Comparison of ENCODE assay signal across 8 cellular contexts in the genomic region with DNA sequence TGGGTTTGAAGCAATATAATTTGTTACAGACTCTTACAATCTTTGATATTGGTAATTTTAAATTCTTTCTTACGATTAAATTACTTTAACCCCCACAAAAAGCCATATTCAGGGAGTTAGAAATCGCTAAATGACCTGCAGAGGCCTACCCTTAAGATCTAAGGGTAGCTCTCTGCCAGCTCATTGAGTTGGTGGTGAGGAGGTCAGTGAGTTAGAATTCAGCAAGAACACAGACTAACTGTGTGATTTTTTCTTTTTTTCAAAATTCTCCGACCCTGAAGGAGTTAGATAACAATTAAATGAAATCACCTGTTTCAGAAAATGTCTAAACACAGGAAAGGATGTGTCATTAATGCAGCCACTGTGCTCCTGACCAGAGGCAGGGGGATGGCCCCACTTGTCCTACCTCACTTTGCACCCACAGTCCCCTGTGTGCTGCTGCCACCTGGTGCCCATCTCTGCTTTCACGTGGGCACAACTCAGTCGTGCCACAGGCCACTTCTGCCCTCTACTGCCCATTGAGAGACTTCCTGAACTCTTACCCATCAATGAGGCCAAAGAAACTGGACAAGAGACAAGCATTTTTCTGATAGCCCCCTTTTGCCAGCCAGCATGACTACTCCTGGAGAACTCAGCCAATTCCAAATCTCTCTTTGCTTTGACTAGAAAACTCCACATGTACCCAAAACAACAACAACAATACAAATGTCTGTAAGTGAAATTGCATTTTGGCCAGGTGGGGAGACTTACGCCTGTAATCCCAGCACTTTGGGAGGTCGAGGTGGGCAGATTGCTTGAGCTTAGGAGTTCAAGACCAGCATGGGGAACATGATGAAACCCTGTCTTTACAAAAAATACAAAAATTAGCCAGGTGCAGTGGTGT. TPM values are rescaled to one million over a fixed set of nuclear protein-coding genes. Genes with fewer than 3 reads are reported as not detected.
DNase-seq lines count a peak whose midpoint lies in the region; ATAC-seq and TF ChIP-seq lines count a peak whose summit lies in the region.

No MANE protein-coding gene starts in this region.

- H3K4me3 Mint-ChIP-seq in Calu3 (ENCODE audit: low read depth, unreplicated experiment) (no peak overlapping the region), neural crest cell (no peak overlapping the region)
- H3K4me3 Mint-ChIP-seq in activated T-cell treated with anti-CD3 and anti-CD28 coated beads, Interleukin-2, amount 50 U/mL, for 24 hours = no peak overlapping the region
- H3K4me3 Mint-ChIP-seq in stimulated activated naive CD8-positive, alpha-beta T cell treated with anti-CD3 and anti-CD28 coated beads, Interleukin-15, Interleukin-2, amounts not matched to agents 100 ng/mL and 50 ng/mL, for 24 hours = no peak overlapping the region

- intact Hi-C loops in Calu3 (cut with micrococcal nuclease; ENCODE audit: unreplicated experiment) = loop anchor here (1.0 to 5.0 kb wide), 8 partner anchors 37 to 731 kb away; a partner anchor contains a TSS
- intact Hi-C loops in Panc1 (cut with micrococcal nuclease; ENCODE audit: unreplicated experiment) = loop anchor here (1.0 to 10.0 kb wide), 4 partner anchors 93 to 727 kb away; a partner anchor contains a TSS

- H4K20me1 ChIP-seq in Karpas-422 (ENCODE audit: insufficient read depth, low read depth, low read length) = no peaks in the 10 kb centered on the region

- no peak overlapping the region for H3K4me2 ChIP-seq in Karpas-422 (ENCODE audit: low read depth, low read length, poor library complexity, severe bottlenecking)

- no TSS peak for BruUV-seq in Calu3 (replicated peaks; lab: Mats Ljungman, UMichigan)
- BruUV-seq in Panc1 (replicated peaks; lab: Mats Ljungman, UMichigan) = no TSS peak

- H3K9me2 ChIP-seq in Karpas-422 (replicated peaks; ENCODE audit: insufficient read depth, low read length) = no peaks in the 10 kb centered on the region

- H3K9me3 Mint-ChIP-seq in Calu3 (ENCODE audit: low read depth, unreplicated experiment) (no peaks in the 10 kb centered on the region), neural crest cell (no peaks in the 10 kb centered on the region)
- no peaks in the 10 kb centered on the region for H3K9me3 Mint-ChIP-seq in activated T-cell treated with anti-CD3 and anti-CD28 coated beads, Interleukin-2, amount 50 U/mL, for 24 hours
- H3K9me3 Mint-ChIP-seq in stimulated activated naive CD8-positive, alpha-beta T cell treated with anti-CD3 and anti-CD28 coated beads, Interleukin-15, Interleukin-2, amounts not matched to agents 100 ng/mL and 50 ng/mL, for 24 hours = no peaks in the 10 kb centered on the region

- H2AFZ ChIP-seq in Karpas-422 (ENCODE audit: low read length) = no peak overlapping the region

- POLR2A ChIA-PET in Panc1 (lab: Charles Lee) = no interaction called here

- CTCF ChIA-PET in Calu3 (lab: Charles Lee) = interaction anchor here (1.0 to 4.5 kb wide), 10 partner anchors 10 to 680 kb away, joined by 3 to 110 read pairs (median 8); a partner anchor contains a TSS
- CTCF ChIA-PET in Panc1 (lab: Charles Lee) = interaction anchor here (0.6 to 3.8 kb wide), 6 partner anchors 52 to 116 kb away, joined by 3 to 18 read pairs (median 12); a partner anchor contains a TSS

- H3K4me1 Mint-ChIP-seq in Calu3 (ENCODE audit: low read depth, unreplicated experiment) = peaks cover 11% of the 10 kb centered on the region
- H3K4me1 Mint-ChIP-seq in activated T-cell treated with anti-CD3 and anti-CD28 coated beads, Interleukin-2, amount 50 U/mL, for 24 hours (ENCODE audit: low read depth) = peaks cover 13% of the 10 kb centered on the region
- H3K4me1 Mint-ChIP-seq in neural crest cell = peaks cover 9% of the 10 kb centered on the region
- peaks cover 25% of the 10 kb centered on the region for H3K4me1 Mint-ChIP-seq in stimulated activated naive CD8-positive, alpha-beta T cell treated with anti-CD3 and anti-CD28 coated beads, Interleukin-15, Interleukin-2, amounts not matched to agents 100 ng/mL and 50 ng/mL, for 24 hours (ENCODE audit: low read depth)

- H3K36me3 ChIP-seq in Karpas-422 (ENCODE audit: insufficient read depth, low read length) = no peaks in the 10 kb centered on the region
- H3K36me3 ChIP-seq in Panc1 (ENCODE audit: control insufficient read depth, insufficient read depth, low read length) = no peaks in the 10 kb centered on the region

- no peaks in the 10 kb centered on the region for H3K79me2 ChIP-seq in Karpas-422 (ENCODE audit: low read length)

- H3K4me3 ChIP-seq in Karpas-422 (ENCODE audit: low read length) (no peak overlapping the region), Panc1 (ENCODE audit: low read depth in 2 of 2, low read length in 2 of 2) (no peak overlapping the region)

- DNase-seq in Calu3 (peak; percentile 91), Karpas-422 (peak; percentile 86), Panc1 (ENCODE audit: low read depth, low spot score) (peak; percentile 87), fibroblast of gingiva (ENCODE audit: low read depth) (peak; percentile 84), neural crest cell (ENCODE audit: low read depth, low spot score) (peak; percentile 28)
- DNase-seq in activated T-cell treated with anti-CD3 and anti-CD28 coated beads, Interleukin-2, amount 50 U/mL, for 24 hours = peak; percentile 82

- no peaks in the 10 kb centered on the region for H3K9me3 ChIP-seq in Karpas-422 (ENCODE audit: low read length)
- no peaks in the 10 kb centered on the region for H3K9me3 ChIP-seq in Panc1 (ENCODE audit: control insufficient read depth, insufficient read depth, low read depth, low read length)

- peaks cover 24% of the 10 kb centered on the region for H3K4me1 ChIP-seq in Karpas-422 (ENCODE audit: low read length)
- no peaks in the 10 kb centered on the region for H3K4me1 ChIP-seq in Panc1 (ENCODE audit: control insufficient read depth, insufficient read depth, low read length)

- no peak overlapping the region for H3K27ac Mint-ChIP-seq in Calu3 (ENCODE audit: unreplicated experiment)
- no peak overlapping the region for H3K27ac Mint-ChIP-seq in activated T-cell treated with anti-CD3 and anti-CD28 coated beads, Interleukin-2, amount 50 U/mL, for 24 hours
- no peak overlapping the region for H3K27ac Mint-ChIP-seq in neural crest cell (ENCODE audit: unreplicated experiment)
- H3K27ac Mint-ChIP-seq in stimulated activated naive CD8-positive, alpha-beta T cell treated with anti-CD3 and anti-CD28 coated beads, Interleukin-15, Interleukin-2, amounts not matched to agents 100 ng/mL and 50 ng/mL, for 24 hours = peak overlapping the region; percentile 27

- H3K27me3 ChIP-seq in Karpas-422 (ENCODE audit: low read length) = no peaks in the 10 kb centered on the region
- no peaks in the 10 kb centered on the region for H3K27me3 ChIP-seq in Panc1 (ENCODE audit: control insufficient read depth, insufficient read depth, low read length)

- no peaks in the 10 kb centered on the region for H3K27me3 Mint-ChIP-seq in Calu3 (ENCODE audit: unreplicated experiment)
- no peaks in the 10 kb centered on the region for H3K27me3 Mint-ChIP-seq in activated T-cell treated with anti-CD3 and anti-CD28 coated beads, Interleukin-2, amount 50 U/mL, for 24 hours
- H3K27me3 Mint-ChIP-seq in neural crest cell (ENCODE audit: low read depth) = peaks cover 36% of the 10 kb centered on the region
- H3K27me3 Mint-ChIP-seq in stimulated activated naive CD8-positive, alpha-beta T cell treated with anti-CD3 and anti-CD28 coated beads, Interleukin-15, Interleukin-2, amounts not matched to agents 100 ng/mL and 50 ng/mL, for 24 hours = no peaks in the 10 kb centered on the region

- H3K9ac ChIP-seq in Karpas-422 (ENCODE audit: low read length) = no peak overlapping the region

- TF ChIP-seq CTCF in Calu3 (IDR thresholded peaks at IDR 0.05; ENCODE audit: unreplicated experiment) = peak; percentile 99
- TF ChIP-seq CTCF in Panc1 (IDR thresholded peaks at IDR 0.05) = peak; percentile 99
- TF ChIP-seq CTCF in neural crest cell (conservative IDR thresholded peaks at IDR 0.05) = peak; percentile 75

- no peak overlapping the region for H3K27ac ChIP-seq in Karpas-422 (ENCODE audit: low read length)
- H3K27ac ChIP-seq in Panc1 (ENCODE audit: low read length) = peak overlapping the region; percentile 12; the same call in 1 of the 2 replicates

- in situ Hi-C loops in Panc1 (cut with HindIII; ENCODE audit: low pct_unique_long_range_greater_than_20kb, low sequenced_read_pairs) = no loop called here

- H3K36me3 Mint-ChIP-seq in Calu3 (ENCODE audit: insufficient read depth, unreplicated experiment) (no peaks in the 10 kb centered on the region), neural crest cell (ENCODE audit: low read depth) (no peaks in the 10 kb centered on the region)
- H3K36me3 Mint-ChIP-seq in activated T-cell treated with anti-CD3 and anti-CD28 coated beads, Interleukin-2, amount 50 U/mL, for 24 hours (ENCODE audit: low read depth) = no peaks in the 10 kb centered on the region
- H3K36me3 Mint-ChIP-seq in stimulated activated naive CD8-positive, alpha-beta T cell treated with anti-CD3 and anti-CD28 coated beads, Interleukin-15, Interleukin-2, amounts not matched to agents 100 ng/mL and 50 ng/mL, for 24 hours (ENCODE audit: low read depth) = no peaks in the 10 kb centered on the region

- ATAC-seq in GM21526 (IDR thresholded peaks at IDR 0.05; ENCODE audit: low FRiP score, unreplicated experiment) = peak; percentile 59
- peak; percentile 99 for ATAC-seq in Panc1

RNA-seq across cellular contexts. Expression of a gene that starts 8.4 kb away (rescaled TPM):
- 1.6 and 1.8 TPM in 2 replicates for total RNA-seq in Calu3 (2022)
- 1.2 TPM in 1 of 2 replicates, not detected in the other for total RNA-seq in Karpas-422 (2014; rRNA removed; shearing (Covaris generic); ENCODE audit: low replicate concordance)
- total RNA-seq in Panc1 (2021; ENCODE audit: unreplicated experiment) = 1.6 TPM
- 0.40 TPM for polyA plus RNA-seq in Panc1 (2012; ENCODE audit: insufficient read length)
- not detected in 2 replicates for total RNA-seq in neural crest cell

RNA-seq across cellular contexts. Expression of a gene that starts 29.1 kb away (rescaled TPM):
- not detected in 2 replicates for total RNA-seq in Calu3 (2022)
- total RNA-seq in Karpas-422 (2014; rRNA removed; shearing (Covaris generic); ENCODE audit: low replicate concordance) = not detected in 2 replicates
- not detected for total RNA-seq in Panc1 (2021; ENCODE audit: unreplicated experiment)
- not detected for polyA plus RNA-seq in Panc1 (2012; ENCODE audit: insufficient read length)
- total RNA-seq in neural crest cell = not detected in 2 replicates

RNA-seq across cellular contexts. Expression of a gene that starts 33.8 kb away (rescaled TPM):
- total RNA-seq in Calu3 (2022) = 612 and 708 TPM in 2 replicates
- total RNA-seq in Karpas-422 (2014; rRNA removed; shearing (Covaris generic); ENCODE audit: low replicate concordance) = 141 and 188 TPM in 2 replicates
- total RNA-seq in Panc1 (2021; ENCODE audit: unreplicated experiment) = 474 TPM
- 550 TPM for polyA plus RNA-seq in Panc1 (2012; ENCODE audit: insufficient read length)
- 20.1 and 20.9 TPM in 2 replicates for total RNA-seq in neural crest cell

RNA-seq across cellular contexts. Expression of a gene that starts 53.9 kb away (rescaled TPM):
- total RNA-seq in Calu3 (2022) (7.5 and 7.6 TPM in 2 replicates), Panc1 (2021; ENCODE audit: unreplicated experiment) (0.51 TPM), neural crest cell (23.9 and 24.5 TPM in 2 replicates)
- not detected in 2 replicates for total RNA-seq in Karpas-422 (2014; rRNA removed; shearing (Covaris generic); ENCODE audit: low replicate concordance)
- polyA plus RNA-seq in Panc1 (2012; ENCODE audit: insufficient read length) = 0.44 TPM

Comparison
In these comparisons a context has a peak if more than half of its experiments do, and no peak if none do; other contexts are left out.
1. DNase-seq: peak in every context shown above with its lines; median percentile 91 in Calu3; 87 in Panc1; 86 in Karpas-422; 84 in fibroblast of gingiva; 82 in activated T-cell treated with anti-CD3 and anti-CD28 coated beads, Interleukin-2, amount 50 U/mL, for 24 hours; 28 in neural crest cell.